Comparison of ENCODE assay signal across 1 cellular context in the genomic region with DNA sequence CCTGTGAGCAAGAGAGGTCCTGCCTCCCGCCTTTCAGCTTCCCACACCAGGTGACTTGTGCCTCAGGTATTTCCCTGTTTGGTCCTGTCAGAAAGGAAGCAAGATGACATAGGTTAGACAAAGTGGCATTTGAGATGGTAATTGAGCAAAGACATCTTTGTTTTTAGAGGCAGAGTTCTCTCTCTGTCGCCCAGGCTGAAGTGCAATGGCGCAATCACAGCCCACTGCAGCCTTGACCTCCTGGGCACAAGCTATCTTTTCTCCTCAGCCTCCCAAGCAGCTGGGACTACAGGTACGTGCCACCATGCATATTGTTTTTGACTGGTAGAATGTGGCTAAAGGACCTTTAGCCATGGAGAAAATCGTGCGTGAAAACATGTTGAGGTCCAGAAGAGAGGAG.
TF ChIP-seq lines count a peak whose summit lies in the region.

No MANE protein-coding gene starts in this region.

TF ChIP-seq in HepG2, 621 proteins besides CTCF, POLR2A, EP300 and RAD21 (continued from another document):
- TF ChIP-seq, protein P1, sequence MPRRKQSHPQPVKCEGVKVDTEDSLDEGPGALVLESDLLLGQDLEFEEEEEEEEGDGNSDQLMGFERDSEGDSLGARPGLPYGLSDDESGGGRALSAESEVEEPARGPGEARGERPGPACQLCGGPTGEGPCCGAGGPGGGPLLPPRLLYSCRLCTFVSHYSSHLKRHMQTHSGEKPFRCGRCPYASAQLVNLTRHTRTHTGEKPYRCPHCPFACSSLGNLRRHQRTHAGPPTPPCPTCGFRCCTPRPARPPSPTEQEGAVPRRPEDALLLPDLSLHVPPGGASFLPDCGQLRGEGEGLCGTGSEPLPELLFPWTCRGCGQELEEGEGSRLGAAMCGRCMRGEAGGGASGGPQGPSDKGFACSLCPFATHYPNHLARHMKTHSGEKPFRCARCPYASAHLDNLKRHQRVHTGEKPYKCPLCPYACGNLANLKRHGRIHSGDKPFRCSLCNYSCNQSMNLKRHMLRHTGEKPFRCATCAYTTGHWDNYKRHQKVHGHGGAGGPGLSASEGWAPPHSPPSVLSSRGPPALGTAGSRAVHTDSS (CRISPR knock-in tag; conservative IDR thresholded peaks at IDR 0.05), result no peak
- TF ChIP-seq, protein P2, sequence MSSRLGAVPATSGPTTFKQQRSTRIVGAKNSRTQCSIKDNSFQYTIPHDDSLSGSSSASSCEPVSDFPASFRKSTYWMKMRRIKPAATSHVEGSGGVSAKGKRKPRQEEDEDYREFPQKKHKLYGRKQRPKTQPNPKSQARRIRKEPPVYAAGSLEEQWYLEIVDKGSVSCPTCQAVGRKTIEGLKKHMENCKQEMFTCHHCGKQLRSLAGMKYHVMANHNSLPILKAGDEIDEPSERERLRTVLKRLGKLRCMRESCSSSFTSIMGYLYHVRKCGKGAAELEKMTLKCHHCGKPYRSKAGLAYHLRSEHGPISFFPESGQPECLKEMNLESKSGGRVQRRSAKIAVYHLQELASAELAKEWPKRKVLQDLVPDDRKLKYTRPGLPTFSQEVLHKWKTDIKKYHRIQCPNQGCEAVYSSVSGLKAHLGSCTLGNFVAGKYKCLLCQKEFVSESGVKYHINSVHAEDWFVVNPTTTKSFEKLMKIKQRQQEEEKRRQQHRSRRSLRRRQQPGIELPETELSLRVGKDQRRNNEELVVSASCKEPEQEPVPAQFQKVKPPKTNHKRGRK (CRISPR knock-in tag; IDR thresholded peaks at IDR 0.05), result no peak
- 0 out of 2 replicates have a peak, but pooled peaks have one; percentile 17 for TF ChIP-seq CEBPG (CRISPR knock-in tag; IDR thresholded peaks at IDR 0.05)
- TF ChIP-seq ZNF256 (CRISPR knock-in tag; conservative IDR thresholded peaks at IDR 0.05), result no peak
- no peak for TF ChIP-seq ZBTB26 (CRISPR knock-in tag; IDR thresholded peaks at IDR 0.05; ENCODE audit: borderline replicate concordance)
- TF ChIP-seq ZNF709 (CRISPR knock-in tag; IDR thresholded peaks at IDR 0.05), result no peak
- TF ChIP-seq, protein P3, sequence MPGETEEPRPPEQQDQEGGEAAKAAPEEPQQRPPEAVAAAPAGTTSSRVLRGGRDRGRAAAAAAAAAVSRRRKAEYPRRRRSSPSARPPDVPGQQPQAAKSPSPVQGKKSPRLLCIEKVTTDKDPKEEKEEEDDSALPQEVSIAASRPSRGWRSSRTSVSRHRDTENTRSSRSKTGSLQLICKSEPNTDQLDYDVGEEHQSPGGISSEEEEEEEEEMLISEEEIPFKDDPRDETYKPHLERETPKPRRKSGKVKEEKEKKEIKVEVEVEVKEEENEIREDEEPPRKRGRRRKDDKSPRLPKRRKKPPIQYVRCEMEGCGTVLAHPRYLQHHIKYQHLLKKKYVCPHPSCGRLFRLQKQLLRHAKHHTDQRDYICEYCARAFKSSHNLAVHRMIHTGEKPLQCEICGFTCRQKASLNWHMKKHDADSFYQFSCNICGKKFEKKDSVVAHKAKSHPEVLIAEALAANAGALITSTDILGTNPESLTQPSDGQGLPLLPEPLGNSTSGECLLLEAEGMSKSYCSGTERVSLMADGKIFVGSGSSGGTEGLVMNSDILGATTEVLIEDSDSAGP (CRISPR knock-in tag; IDR thresholded peaks at IDR 0.05; ENCODE audit: borderline replicate concordance), result no peak
